ENCODE assay signal across 13 cellular contexts in genomic region chr18:23650963-23651927, GRCh38.
DNase-seq lines count a peak whose midpoint lies in the region; ATAC-seq and TF ChIP-seq lines count a peak whose summit lies in the region.
"Had no signal": no experiment of that assay in that cellular context is flagged by ENCODE, and none has a peak within 500 bp of the region (broad histone marks: within the 10 kb centered on the region; RNA-seq: fewer than 3 reads in every experiment).

No MANE protein-coding gene starts in this region.

- H3K79me2 ChIP-seq in MM.1S (ENCODE audit: low read length), result no peaks in the 10 kb centered on the region

- DNase-seq in EL (peak; percentile 80), NCI-H146 treated with DMSO at 0.1 percent for 48 hours (lab: John Stamatoyannopoulos, UW; ENCODE audit: unreplicated experiment) (peak; percentile 71), epithelial cell of esophagus (ENCODE audit: low read depth) (peak; percentile 92), non-pigmented ciliary epithelial cell (ENCODE audit: low read depth) (peak; percentile 65), MM.1S (no peak), midbrain (lab: John Stamatoyannopoulos, UW) (no peak)
- DNase-seq: activated CD4-positive, alpha-beta T cell treated with anti-CD3 and anti-CD28 coated beads for 36 hours; Karpas-422; psoas muscle; SHP77 treated with DMSO at 0.1 percent for 48 hours; stimulated activated CD8-positive, alpha-beta memory T cell treated with anti-CD3 and anti-CD28 coated beads, Interleukin-4, amount 100 ng/mL, for 48 hours had no signal

- H3F3A ChIP-seq in MM.1S (ENCODE audit: insufficient read depth, low read length), result no peaks in the 10 kb centered on the region

- H3K27ac ChIP-seq in MM.1S (ENCODE audit: low read length), result no peak overlapping the region
- H3K27ac ChIP-seq: psoas muscle had no signal

- ATAC-seq in HG02759 (IDR thresholded peaks at IDR 0.05; ENCODE audit: unreplicated experiment) (no peak), GM21576 (IDR thresholded peaks at IDR 0.05; ENCODE audit: unreplicated experiment) (no peak)
- ATAC-seq: activated CD4-positive, alpha-beta T cell treated with anti-CD3 and anti-CD28 coated beads for 36 hours had no signal

- H3K4me3 ChIP-seq in epithelial cell of esophagus (ENCODE audit: low read length), result no peak overlapping the region
- no peak overlapping the region for H3K4me3 ChIP-seq in MM.1S (ENCODE audit: low read length)
- H3K4me3 ChIP-seq: psoas muscle had no signal

- H3K4me1 ChIP-seq in MM.1S (ENCODE audit: low read length), result no peaks in the 10 kb centered on the region
- H3K4me1 ChIP-seq: psoas muscle had no signal

- no peak overlapping the region for H2AFZ ChIP-seq in MM.1S (ENCODE audit: low read length)

- no peak overlapping the region for H3K4me2 ChIP-seq in MM.1S (ENCODE audit: low read depth, low read length)

- no peaks in the 10 kb centered on the region for H4K20me1 ChIP-seq in MM.1S (ENCODE audit: insufficient read depth, low read length)

- no peak overlapping the region for H3K9ac ChIP-seq in MM.1S (ENCODE audit: low read length)

- H3K9me3 ChIP-seq in MM.1S (replicated peaks; ENCODE audit: insufficient read depth, low read length), result no peaks in the 10 kb centered on the region
- H3K9me3 ChIP-seq: psoas muscle had no signal

- H3K27me3 ChIP-seq in MM.1S (replicated peaks; ENCODE audit: insufficient read depth, low read length), result no peaks in the 10 kb centered on the region

- no peaks in the 10 kb centered on the region for H3K9me2 ChIP-seq in MM.1S (replicated peaks; ENCODE audit: insufficient read depth, low read length)

- H3K36me3 ChIP-seq in MM.1S (replicated peaks; ENCODE audit: insufficient read depth, low read length), result no peaks in the 10 kb centered on the region

- TF ChIP-seq CTCF in epithelial cell of esophagus (IDR thresholded peaks at IDR 0.05; ENCODE audit: insufficient read depth, low read depth, low read length, missing control alignments), result no peak
- no peak for TF ChIP-seq CTCF in MM.1S (IDR thresholded peaks at IDR 0.05; ENCODE audit: low read length)

Comparison
In these comparisons a context has a peak if more than half of its experiments do, and no peak if none do; other contexts are left out.
1. DNase-seq: peak in EL (single experiment), NCI-H146 treated with DMSO at 0.1 percent for 48 hours (single experiment), epithelial cell of esophagus (single experiment) and non-pigmented ciliary epithelial cell (single experiment); none in MM.1S (single experiment) and midbrain (single experiment).